Comparison of ENCODE assay signal across 8 cellular contexts in the genomic region with DNA sequence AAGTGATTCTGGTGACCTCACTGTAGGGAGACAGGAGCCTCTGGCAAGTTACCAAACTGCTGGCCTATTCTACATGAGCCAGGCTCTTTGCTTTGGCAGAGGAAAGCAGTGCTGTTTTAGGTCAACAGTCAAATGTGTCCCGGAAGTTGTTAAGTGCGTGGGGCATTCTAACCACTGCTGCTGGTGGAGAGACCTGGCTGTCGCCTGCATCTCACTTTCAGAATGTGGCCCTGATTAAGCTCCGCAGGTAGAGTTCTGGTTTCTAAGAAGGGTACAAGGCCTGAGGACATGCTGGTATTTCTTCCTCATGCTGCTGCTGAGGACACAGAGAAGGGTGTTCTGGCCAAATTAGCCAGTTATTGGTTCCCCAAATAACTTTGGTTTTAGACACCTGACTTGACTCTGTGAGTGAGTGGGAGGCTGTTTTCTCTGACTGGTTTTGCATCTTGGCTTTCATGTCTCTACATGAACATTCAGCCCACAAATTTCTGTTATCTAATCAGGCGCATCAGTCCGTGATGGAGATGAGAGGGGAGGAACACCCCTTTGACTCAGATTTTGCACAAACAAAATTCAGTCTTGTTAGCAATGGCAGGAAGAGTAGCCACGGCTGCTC.
DNase-seq lines count a peak whose midpoint lies in the region; ATAC-seq and TF ChIP-seq lines count a peak whose summit lies in the region.

No MANE protein-coding gene starts in this region.

- DNase-seq in Calu3 (peak; percentile 28), kidney glomerular epithelial cell (lab: John Stamatoyannopoulos, UW) (peak; percentile 80), mesenchymal stem cell (no peak), endodermal cell (no peak)
- DNase-seq in T-helper 2 cell treated with Interferon-gamma antibody and Interleukin-4, amounts not matched to agents 5 μg/mL and 100 μg/mL, for 36 hours (ENCODE audit: low spot score): peak; percentile 55

- H3K27ac Mint-ChIP-seq in Calu3 (ENCODE audit: unreplicated experiment) (no peak overlapping the region), endodermal cell (no peak overlapping the region)
- peak overlapping the region; percentile 88 for H3K27ac Mint-ChIP-seq in T-helper 2 cell treated with Interferon-gamma antibody and Interleukin-4, amounts not matched to agents 5 μg/mL and 100 μg/mL, for 36 hours

- no peak overlapping the region for H3K18ac ChIP-seq in mesenchymal stem cell (ENCODE audit: low read depth in 1 of 2, low read length in 2 of 2)

- H3K36me3 ChIP-seq in urinary bladder (ENCODE audit: insufficient read depth) (no peaks in the 10 kb centered on the region), mesenchymal stem cell (ENCODE audit: control insufficient read depth in 1 of 2, insufficient read depth in 2 of 2, low read depth in 1 of 2, low read length in 2 of 2) (no peaks in the 10 kb centered on the region), endodermal cell (ENCODE audit: control insufficient read depth, insufficient read depth, low read length) (no peaks in the 10 kb centered on the region)

- H2BK15ac ChIP-seq in mesenchymal stem cell (ENCODE audit: low read depth, poor library complexity, severe bottlenecking): no peak overlapping the region

- no TSS peak for BruUV-seq in Calu3 (replicated peaks; lab: Mats Ljungman, UMichigan)

- no peak overlapping the region for H2BK5ac ChIP-seq in mesenchymal stem cell (ENCODE audit: low read depth, low read length, poor library complexity, severe bottlenecking)

- CTCF ChIA-PET in Calu3 (lab: Charles Lee): no interaction called here

- H3K4me2 ChIP-seq in mesenchymal stem cell (ENCODE audit: low read length, poor library complexity, severe bottlenecking): no peak overlapping the region

- intact Hi-C loops in Calu3 (cut with micrococcal nuclease; ENCODE audit: unreplicated experiment): no loop called here

- H3K23ac ChIP-seq in mesenchymal stem cell (ENCODE audit: low read length in 2 of 2): no peak overlapping the region

- H3K9me3 Mint-ChIP-seq in Calu3 (ENCODE audit: low read depth, unreplicated experiment) (no peaks in the 10 kb centered on the region), endodermal cell (peaks cover 12% of the 10 kb centered on the region)
- peaks cover 11% of the 10 kb centered on the region for H3K9me3 Mint-ChIP-seq in T-helper 2 cell treated with Interferon-gamma antibody and Interleukin-4, amounts not matched to agents 5 μg/mL and 100 μg/mL, for 36 hours

- no peak overlapping the region for H2AFZ ChIP-seq in mesenchymal stem cell (ENCODE audit: low read depth, low read length)

- no peak overlapping the region for H3K4me3 ChIP-seq in urinary bladder (ENCODE audit: low read depth, low read length)
- no peak overlapping the region for H3K4me3 ChIP-seq in mesenchymal stem cell (ENCODE audit: insufficient read depth in 1 of 2, low read depth in 1 of 2, low read length in 2 of 2)
- no peak overlapping the region for H3K4me3 ChIP-seq in endodermal cell (ENCODE audit: low read length)

- no peaks in the 10 kb centered on the region for H3K9me3 ChIP-seq in mesenchymal stem cell (ENCODE audit: control insufficient read depth, low read length)
- H3K9me3 ChIP-seq in endodermal cell (ENCODE audit: control insufficient read depth, low read length): peaks cover 2% of the 10 kb centered on the region

- H3K36me3 Mint-ChIP-seq in Calu3 (ENCODE audit: insufficient read depth, unreplicated experiment) (no peaks in the 10 kb centered on the region), endodermal cell (ENCODE audit: low read depth) (peaks cover under 1% of the 10 kb centered on the region)
- peaks cover 3% of the 10 kb centered on the region for H3K36me3 Mint-ChIP-seq in T-helper 2 cell treated with Interferon-gamma antibody and Interleukin-4, amounts not matched to agents 5 μg/mL and 100 μg/mL, for 36 hours (ENCODE audit: low read depth)

- H3K9ac ChIP-seq in mesenchymal stem cell (ENCODE audit: low read length) (no peak overlapping the region), endodermal cell (ENCODE audit: extremely low read depth, low read length, poor library complexity, severe bottlenecking) (no peak overlapping the region)

- H3K4me3 Mint-ChIP-seq in Calu3 (ENCODE audit: low read depth, unreplicated experiment) (no peak overlapping the region), endodermal cell (no peak overlapping the region)
- peak overlapping the region; percentile 61 for H3K4me3 Mint-ChIP-seq in T-helper 2 cell treated with Interferon-gamma antibody and Interleukin-4, amounts not matched to agents 5 μg/mL and 100 μg/mL, for 36 hours

- H4K8ac ChIP-seq in mesenchymal stem cell (ENCODE audit: low read length): no peak overlapping the region

- peak; percentile 90 for ATAC-seq in GM19324 (IDR thresholded peaks at IDR 0.05; ENCODE audit: low FRiP score, unreplicated experiment)
- peak; percentile 86 for ATAC-seq in HG03342 (IDR thresholded peaks at IDR 0.05; ENCODE audit: unreplicated experiment)

- H3K27ac ChIP-seq in urinary bladder (ENCODE audit: low read depth): peak overlapping the region; percentile 27
- no peak overlapping the region for H3K27ac ChIP-seq in mesenchymal stem cell (ENCODE audit: low read length, poor library complexity, severe bottlenecking)
- no peak overlapping the region for H3K27ac ChIP-seq in endodermal cell (ENCODE audit: low read depth, low read length)

- 52% methylated on average over 7 of the region's 7 CpGs for WGBS in urinary bladder
- WGBS in mesenchymal stem cell: 74% methylated on average over 6 of the region's 7 CpGs
- WGBS in endodermal cell (ENCODE audit: insufficient coverage in 1 of 2, insufficient read length in 1 of 2), 2 experiments: 90 to 91% methylated on average over 7 of the region's 7 CpGs

- H3K4me1 ChIP-seq in urinary bladder (ENCODE audit: insufficient read depth) (no peaks in the 10 kb centered on the region), mesenchymal stem cell (ENCODE audit: control insufficient read depth, insufficient read depth, low read depth, low read length) (no peaks in the 10 kb centered on the region), endodermal cell (ENCODE audit: control insufficient read depth, insufficient read depth, low read length) (no peaks in the 10 kb centered on the region)

- TF ChIP-seq CTCF in Calu3 (IDR thresholded peaks at IDR 0.05; ENCODE audit: unreplicated experiment): no peak
- no peak for TF ChIP-seq CTCF in endodermal cell (conservative IDR thresholded peaks at IDR 0.05)

- no peak overlapping the region for H3K14ac ChIP-seq in mesenchymal stem cell (ENCODE audit: low read length in 2 of 2)

- H3K27me3 Mint-ChIP-seq in Calu3 (ENCODE audit: unreplicated experiment): no peaks in the 10 kb centered on the region
- peaks cover under 1% of the 10 kb centered on the region for H3K27me3 Mint-ChIP-seq in T-helper 2 cell treated with Interferon-gamma antibody and Interleukin-4, amounts not matched to agents 5 μg/mL and 100 μg/mL, for 36 hours (ENCODE audit: low read depth)
- H3K27me3 Mint-ChIP-seq in endodermal cell (ENCODE audit: insufficient read depth): no peaks in the 10 kb centered on the region

- H2AK5ac ChIP-seq in mesenchymal stem cell (ENCODE audit: low read length, severe bottlenecking): no peak overlapping the region

- no peak overlapping the region for H3K4ac ChIP-seq in mesenchymal stem cell (ENCODE audit: low read depth in 1 of 2, low read length in 2 of 2)

- H3K79me1 ChIP-seq in mesenchymal stem cell (replicated peaks; ENCODE audit: low read length, poor library complexity, severe bottlenecking): no peaks in the 10 kb centered on the region

- H3K4me1 Mint-ChIP-seq in Calu3 (ENCODE audit: low read depth, unreplicated experiment) (peaks cover 26% of the 10 kb centered on the region), endodermal cell (peaks cover 13% of the 10 kb centered on the region)
- H3K4me1 Mint-ChIP-seq in T-helper 2 cell treated with Interferon-gamma antibody and Interleukin-4, amounts not matched to agents 5 μg/mL and 100 μg/mL, for 36 hours (ENCODE audit: low read depth): peaks cover 22% of the 10 kb centered on the region

- no peak overlapping the region for H2BK12ac ChIP-seq in mesenchymal stem cell (ENCODE audit: low read length in 2 of 2)

- no peak overlapping the region for H2BK120ac ChIP-seq in mesenchymal stem cell (ENCODE audit: low read depth, low read length)

- no peaks in the 10 kb centered on the region for H3K27me3 ChIP-seq in mesenchymal stem cell (ENCODE audit: control insufficient read depth in 1 of 2, insufficient read depth in 1 of 2, low read length in 2 of 2)
- H3K27me3 ChIP-seq in endodermal cell (ENCODE audit: control insufficient read depth, insufficient read depth, low read length, poor library complexity, severe bottlenecking): no peaks in the 10 kb centered on the region

- H4K91ac ChIP-seq in mesenchymal stem cell (ENCODE audit: low read length): no peak overlapping the region

Comparison
In these comparisons a context has a peak if more than half of its experiments do, and no peak if none do; other contexts are left out.
1. DNase-seq: peak in Calu3 (single experiment), T-helper 2 cell treated with Interferon-gamma antibody and Interleukin-4, amounts not matched to agents 5 μg/mL and 100 μg/mL, for 36 hours (single experiment) and kidney glomerular epithelial cell (single experiment); none in mesenchymal stem cell (single experiment) and endodermal cell (single experiment).